In the genomic region with DNA sequence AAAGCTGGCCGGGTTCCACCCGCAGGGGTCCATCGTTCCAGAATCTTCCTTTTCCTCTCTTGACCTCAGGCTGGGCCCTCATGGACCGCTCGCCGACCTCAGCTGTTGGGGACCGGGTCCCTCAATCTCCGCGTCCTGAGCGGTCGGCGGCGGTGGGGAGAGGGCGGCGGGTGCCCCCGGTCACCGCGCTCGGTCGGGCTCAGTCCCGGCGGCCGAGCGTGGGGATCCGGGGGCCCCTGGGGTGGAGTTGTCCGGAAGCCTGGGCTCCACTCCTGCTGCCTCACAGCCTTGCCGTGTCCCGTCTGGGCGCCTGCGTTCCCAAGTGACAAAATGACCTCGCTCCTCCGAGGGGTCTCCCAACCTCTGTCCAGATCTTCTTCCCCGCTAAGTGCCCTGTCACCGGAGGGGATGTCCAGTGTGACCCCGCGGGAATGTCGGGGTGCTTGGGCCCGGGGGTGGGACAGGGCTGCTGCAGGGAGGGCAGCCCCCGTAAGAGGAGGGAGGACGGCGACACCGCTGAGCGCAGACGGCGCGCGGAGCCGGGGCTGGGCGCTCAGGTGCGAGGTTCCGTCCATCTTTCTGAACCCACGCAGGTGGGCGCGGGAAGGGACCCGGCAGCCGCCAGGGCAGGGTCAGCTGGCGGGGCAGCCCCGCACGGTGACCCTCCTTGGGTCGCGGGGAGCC, we compare ENCODE assay signal across 13 cellular contexts. TPM values are rescaled to one million over a fixed set of nuclear protein-coding genes. Genes with fewer than 3 reads are reported as not detected.
A peak's percentile ranks its signal among the peaks of the same experiment; 100 is the strongest.
DNase-seq lines count a peak whose midpoint lies in the region; ATAC-seq, FAIRE-seq and TF ChIP-seq lines count a peak whose summit lies in the region.
"Had no signal": no experiment of that assay in that cellular context is flagged by ENCODE, and none has a peak within 500 bp of the region (broad histone marks: within the 10 kb centered on the region; RNA-seq: fewer than 3 reads in every experiment).

No MANE protein-coding gene starts in this region.

- CTCF ChIA-PET in activated CD4-positive, alpha-beta T cell treated with anti-CD3 and anti-CD28 coated beads for 36 hours (lab: Charles Lee): interaction anchor here (1.0 to 5.8 kb wide), 5 partner anchors 12 to 350 kb away, joined by 3 to 133 read pairs (median 11); a partner anchor contains a TSS

- intact Hi-C loops in pancreas (cut with DNase I): loop anchor here in 1 of 3 donors (5.0 kb wide), 1 partner anchor 95 kb away; no protein-coding TSS in a partner anchor
- intact Hi-C loops in activated CD4-positive, alpha-beta T cell treated with anti-CD3 and anti-CD28 coated beads for 36 hours (cut with DNase I, micrococcal nuclease): no loop called here
- intact Hi-C loops in posterior cingulate gyrus (cut with DNase I): no loop called here

- WGBS in iPS DF 6.9 (ENCODE audit: insufficient coverage, insufficient read length): no CpG with 5 or more reads among the region's 61 CpGs
- 66 to 69% methylated on average over 59 to 61 of the region's 61 CpGs for WGBS in pancreas, 2 donors

- H3K27ac ChIP-seq in iPS DF 6.9 (ENCODE audit: low read length) (no peak overlapping the region), pancreas (no peak overlapping the region)

- H3K27me3 ChIP-seq in iPS DF 6.9 (ENCODE audit: control insufficient read depth, insufficient read depth, low read length) (no peaks in the 10 kb centered on the region; the same call in 1 of the 2 replicates), pancreas (no peaks in the 10 kb centered on the region)

- peak overlapping the region; percentile 77; the same call in 1 of the 2 replicates for H3K4me3 ChIP-seq in iPS DF 6.9 (ENCODE audit: low read length)
- peak overlapping the region in 3 of 4 donors; percentile 40 to 55 (median 55) for H3K4me3 ChIP-seq in pancreas

- H3K36me3 ChIP-seq in iPS DF 6.9 (ENCODE audit: control insufficient read depth, insufficient read depth, low read length): no peaks in the 10 kb centered on the region
- H3K36me3 ChIP-seq in pancreas: no peaks in the 10 kb centered on the region

- FAIRE-seq in pancreas (lab: Jason Lieb, UNC): no peak
- FAIRE-seq: endometrium had no signal

- DNase-seq in stimulated activated naive CD8-positive, alpha-beta T cell treated with anti-CD3 and anti-CD28 coated beads, Interleukin-15, amount 100 ng/mL, for 72 hours: no peak
- DNase-seq in stimulated activated naive CD8-positive, alpha-beta T cell treated with anti-CD3 and anti-CD28 coated beads, Interleukin-15, Interleukin-2, amounts not matched to agents 100 U/mL and 50 U/mL, for 24 hours: no peak
- DNase-seq in iPS DF 6.9 (ENCODE audit: low read depth, low spot score) (no peak), pancreas (peak in 3 of 6 donors; percentile 29 to 78 (median 60)), NCI-H1105 treated with DMSO at 0.1 percent for 48 hours (lab: John Stamatoyannopoulos, UW) (no peak), posterior cingulate gyrus (no peak)
- DNase-seq in activated CD4-positive, alpha-beta T cell treated with anti-CD3 and anti-CD28 coated beads for 36 hours: no peak
- DNase-seq in effector CD4-positive, alpha-beta T cell: no peak
- DNase-seq: activated CD4-positive, alpha-beta T cell treated with anti-CD3 and anti-CD28 coated beads for 1 hour; activated T-cell treated with anti-CD3 and anti-CD28 coated beads, Interleukin-2, amount 50 U/mL, for 1 hour; DMS153; NCI-H2171 had no signal

- H3K9me3 ChIP-seq in iPS DF 6.9 (ENCODE audit: control insufficient read depth, insufficient read depth, low read length): no peaks in the 10 kb centered on the region
- no peaks in the 10 kb centered on the region for H3K9me3 ChIP-seq in pancreas

- H3K4me1 Mint-ChIP-seq in stimulated activated naive CD8-positive, alpha-beta T cell treated with anti-CD3 and anti-CD28 coated beads, Interleukin-15, amount 100 ng/mL, for 72 hours: peaks cover 18% of the 10 kb centered on the region
- peaks cover 8% of the 10 kb centered on the region for H3K4me1 Mint-ChIP-seq in activated CD4-positive, alpha-beta T cell treated with anti-CD3 and anti-CD28 coated beads for 36 hours

- no peaks in the 10 kb centered on the region for H3K9me3 Mint-ChIP-seq in stimulated activated naive CD8-positive, alpha-beta T cell treated with anti-CD3 and anti-CD28 coated beads, Interleukin-15, amount 100 ng/mL, for 72 hours
- H3K9me3 Mint-ChIP-seq in activated CD4-positive, alpha-beta T cell treated with anti-CD3 and anti-CD28 coated beads for 36 hours (ENCODE audit: low read depth): no peaks in the 10 kb centered on the region

- peaks cover 2% of the 10 kb centered on the region for H3K36me3 Mint-ChIP-seq in activated CD4-positive, alpha-beta T cell treated with anti-CD3 and anti-CD28 coated beads for 36 hours (ENCODE audit: low read depth)

- H3K4me3 Mint-ChIP-seq in stimulated activated naive CD8-positive, alpha-beta T cell treated with anti-CD3 and anti-CD28 coated beads, Interleukin-15, amount 100 ng/mL, for 72 hours: peak overlapping the region in 1 of 2 donors; percentile 27
- H3K4me3 Mint-ChIP-seq in activated CD4-positive, alpha-beta T cell treated with anti-CD3 and anti-CD28 coated beads for 36 hours: no peak overlapping the region

- TF ChIP-seq CTCF in pancreas (IDR thresholded peaks at IDR 0.05): no peak

- H3K27me3 Mint-ChIP-seq in stimulated activated naive CD8-positive, alpha-beta T cell treated with anti-CD3 and anti-CD28 coated beads, Interleukin-15, amount 100 ng/mL, for 72 hours: peaks cover 76% of the 10 kb centered on the region
- H3K27me3 Mint-ChIP-seq in activated CD4-positive, alpha-beta T cell treated with anti-CD3 and anti-CD28 coated beads for 36 hours: peaks cover 50% of the 10 kb centered on the region

- no peak overlapping the region for H3K27ac Mint-ChIP-seq in stimulated activated naive CD8-positive, alpha-beta T cell treated with anti-CD3 and anti-CD28 coated beads, Interleukin-15, amount 100 ng/mL, for 72 hours
- no peak overlapping the region for H3K27ac Mint-ChIP-seq in activated CD4-positive, alpha-beta T cell treated with anti-CD3 and anti-CD28 coated beads for 36 hours

- peak; percentile 22 for ATAC-seq in stimulated activated naive CD8-positive, alpha-beta T cell treated with anti-CD3 and anti-CD28 coated beads, Interleukin-15, amount 100 ng/mL, for 72 hours
- ATAC-seq in stimulated activated naive CD8-positive, alpha-beta T cell treated with anti-CD3 and anti-CD28 coated beads, Interleukin-15, Interleukin-2, amounts not matched to agents 100 U/mL and 50 U/mL, for 24 hours: no peak
- ATAC-seq in pancreas: no peak
- ATAC-seq in activated CD4-positive, alpha-beta T cell treated with anti-CD3 and anti-CD28 coated beads for 36 hours: no peak

- POLR2A ChIA-PET in activated CD4-positive, alpha-beta T cell treated with anti-CD3 and anti-CD28 coated beads for 36 hours (lab: Charles Lee): no interaction called here

- H3K4me1 ChIP-seq in iPS DF 6.9 (ENCODE audit: control insufficient read depth, insufficient read depth, low read length) (no peaks in the 10 kb centered on the region; the same call in none of the 2 replicates), pancreas (peaks cover 0 to 5% (median 0%) of the 10 kb centered on the region in 3 donors)

RNA-seq across cellular contexts. Expression of a gene that starts 16.0 kb away (rescaled TPM):
- total RNA-seq in pancreas: 1 to 10 TPM; 3.0 to 6.1 (median 5.0) TPM
- polyA plus RNA-seq in pancreas: 1 to 10 TPM; 4.7 to 9.6 TPM
- 10 to 100 TPM in 1 of 2 experiments, 1 to 10 TPM in 1; 7.2 to 10.6 TPM for total RNA-seq in activated CD4-positive, alpha-beta T cell treated with anti-CD3 and anti-CD28 coated beads for 36 hours

RNA-seq across cellular contexts. Expression of a gene that starts 51.9 kb away (rescaled TPM):
- 10 to 100 TPM in 1 of 6 donors, 1 to 10 TPM in 5; 3.5 to 16.1 (median 5.6) TPM for total RNA-seq in pancreas
- polyA plus RNA-seq in pancreas: 1 to 10 TPM; 6.2 to 6.8 TPM
- total RNA-seq in activated CD4-positive, alpha-beta T cell treated with anti-CD3 and anti-CD28 coated beads for 36 hours: under 1 TPM; 0.57 to 0.65 TPM
